In genomic region chr2:160582481-160583161, GRCh38 we compare ENCODE assay signal across 10 cellular contexts.
DNase-seq lines count a peak whose midpoint lies in the region; ATAC-seq and TF ChIP-seq lines count a peak whose summit lies in the region.
"Had no signal": no experiment of that assay in that cellular context is flagged by ENCODE, and none has a peak within 500 bp of the region (broad histone marks: within the 10 kb centered on the region; RNA-seq: fewer than 3 reads in every experiment).

No MANE protein-coding gene starts in this region.

- H3K4me1 ChIP-seq in endodermal cell (ENCODE audit: control insufficient read depth, insufficient read depth, low read length), result peaks cover 19% of the 10 kb centered on the region
- peaks cover 4 to 8% of the 10 kb centered on the region in 2 donors for H3K4me1 ChIP-seq in lung (ENCODE audit: control insufficient read depth in 2 of 2, insufficient read depth in 2 of 2, low read length in 2 of 2)
- peaks cover 26% of the 10 kb centered on the region for H3K4me1 ChIP-seq in upper lobe of right lung

- peaks cover 43% of the 10 kb centered on the region for H3K4me1 Mint-ChIP-seq in endodermal cell

- H3K36me3 ChIP-seq in endodermal cell (ENCODE audit: control insufficient read depth, insufficient read depth, low read length) (no peaks in the 10 kb centered on the region), lung (ENCODE audit: control insufficient read depth in 2 of 2, insufficient read depth in 2 of 2, low read length in 2 of 2) (no peaks in the 10 kb centered on the region), upper lobe of right lung (no peaks in the 10 kb centered on the region), WERI-Rb-1 (no peaks in the 10 kb centered on the region)

- H3K36me3 Mint-ChIP-seq in endodermal cell (ENCODE audit: low read depth), result no peaks in the 10 kb centered on the region

- 74 to 100% methylated on average over 1 to 3 of the region's 3 CpGs for whole genome bisulfite sequencing in endodermal cell (ENCODE audit: insufficient coverage in 1 of 2, insufficient read length in 1 of 2), 2 experiments
- 57 to 78% methylated on average over 3 of the region's 3 CpGs for WGBS in lung, 2 donors

- no peaks in the 10 kb centered on the region for H3K27me3 Mint-ChIP-seq in endodermal cell (ENCODE audit: insufficient read depth)

- no peak overlapping the region for H3K27ac Mint-ChIP-seq in endodermal cell

- H3K4me3 Mint-ChIP-seq in endodermal cell, result no peak overlapping the region

- H3K27me3 ChIP-seq in endodermal cell (ENCODE audit: control insufficient read depth, insufficient read depth, low read length, poor library complexity, severe bottlenecking), result no peaks in the 10 kb centered on the region
- no peaks in the 10 kb centered on the region for H3K27me3 ChIP-seq in lung (ENCODE audit: control insufficient read depth, insufficient read depth)
- H3K27me3 ChIP-seq in upper lobe of right lung, result no peaks in the 10 kb centered on the region
- no peaks in the 10 kb centered on the region for H3K27me3 ChIP-seq in WERI-Rb-1 (ENCODE audit: insufficient read depth, low read depth, severe bottlenecking)

- TF ChIP-seq CTCF in endodermal cell (conservative IDR thresholded peaks at IDR 0.05), result no peak
- no peak for TF ChIP-seq CTCF in lung (IDR thresholded peaks at IDR 0.05; ENCODE audit: control extremely low read depth, extremely low read depth)
- TF ChIP-seq CTCF in upper lobe of right lung (IDR thresholded peaks at IDR 0.05), result no peak
- no peak for TF ChIP-seq CTCF in WERI-Rb-1 (IDR thresholded peaks at IDR 0.05; ENCODE audit: low read depth, low read length)

- ATAC-seq in lung (ENCODE audit: insufficient read depth, low FRiP score) (peak; percentile 62), upper lobe of right lung (peak; percentile 53), GM21825 (IDR thresholded peaks at IDR 0.05; ENCODE audit: unreplicated experiment) (no peak), HG02642 (IDR thresholded peaks at IDR 0.05; ENCODE audit: poor library complexity, unreplicated experiment) (no peak)
- ATAC-seq: K562 had no signal

- peaks cover 7% of the 10 kb centered on the region for H3K9me3 ChIP-seq in endodermal cell (ENCODE audit: control insufficient read depth, low read length)
- H3K9me3 ChIP-seq in lung (ENCODE audit: control insufficient read depth in 2 of 2, insufficient read depth in 1 of 2, low read length in 1 of 2), result no peaks in the 10 kb centered on the region
- no peaks in the 10 kb centered on the region for H3K9me3 ChIP-seq in upper lobe of right lung
- no peaks in the 10 kb centered on the region for H3K9me3 ChIP-seq in WERI-Rb-1 (ENCODE audit: severe bottlenecking)

- H3K27ac ChIP-seq in endodermal cell (ENCODE audit: low read depth, low read length), result peak overlapping the region; percentile 76
- no peak overlapping the region for H3K27ac ChIP-seq in lung (ENCODE audit: low read depth in 1 of 2, low read length in 1 of 2)
- H3K27ac ChIP-seq in upper lobe of right lung, result peak overlapping the region; percentile 20
- H3K27ac ChIP-seq in WERI-Rb-1, result no peak overlapping the region

- intact Hi-C loops in upper lobe of right lung (cut with DNase I), result no loop called here

- H3K9ac ChIP-seq in endodermal cell (ENCODE audit: extremely low read depth, low read length, poor library complexity, severe bottlenecking), result no peak overlapping the region

- peaks cover 4% of the 10 kb centered on the region for H3K9me3 Mint-ChIP-seq in endodermal cell

- H3K4me3 ChIP-seq in endodermal cell (ENCODE audit: low read length) (no peak overlapping the region), lung (no peak overlapping the region), upper lobe of right lung (no peak overlapping the region), WERI-Rb-1 (ENCODE audit: low read depth, low read length) (no peak overlapping the region)
- H3K4me3 ChIP-seq: K562 had no signal

- peak; percentile 65 for DNase-seq in M059J (ENCODE audit: low read depth)
- DNase-seq in endodermal cell, result no peak
- no peak for DNase-seq in lung (ENCODE audit: low spot score)
- DNase-seq in upper lobe of right lung, result no peak
- DNase-seq in WERI-Rb-1, result no peak
- DNase-seq: activated CD8-positive, alpha-beta memory T cell treated with anti-CD3 and anti-CD28 coated beads, Interleukin-2, amount 50 U/mL, for 48 hours; substantia nigra had no signal

Comparison
In these comparisons a context has a peak if more than half of its experiments do, and no peak if none do; other contexts are left out.
1. H3K27ac ChIP-seq: peak in endodermal cell (single experiment) and upper lobe of right lung (single experiment); none in lung (0 of 2) and WERI-Rb-1 (single experiment).
2. ATAC-seq: peak in lung (single experiment) and upper lobe of right lung (single experiment); none in GM21825 (single experiment) and HG02642 (single experiment).